ENCODE assay signal across 13 cellular contexts in the genomic region with DNA sequence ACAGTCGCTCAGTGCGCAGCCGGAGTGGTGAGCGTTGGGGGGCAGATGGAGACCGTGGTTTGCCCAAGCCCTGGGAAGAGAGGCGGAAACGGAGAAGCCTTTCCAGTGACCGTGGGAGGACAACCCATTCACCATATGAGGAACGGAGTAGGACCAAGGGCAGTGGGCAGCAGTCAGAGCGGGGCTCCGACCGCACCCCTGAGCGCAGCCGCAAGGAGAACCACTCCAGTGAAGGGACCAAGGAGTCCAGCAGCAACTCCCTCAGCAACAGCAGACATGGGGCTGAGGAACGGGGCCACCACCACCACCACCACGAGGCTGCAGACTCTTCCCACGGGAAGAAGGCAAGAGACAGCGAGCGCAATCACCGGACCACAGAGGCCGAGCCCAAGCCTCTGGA. TPM values are rescaled to one million over a fixed set of nuclear protein-coding genes. Genes with fewer than 3 reads are reported as not detected.
A peak's percentile ranks its signal among the peaks of the same experiment; 100 is the strongest.
DNase-seq lines count a peak whose midpoint lies in the region; ATAC-seq, FAIRE-seq and TF ChIP-seq lines count a peak whose summit lies in the region.
"Had no signal": no experiment of that assay in that cellular context is flagged by ENCODE, and none has a peak within 500 bp of the region (broad histone marks: within the 10 kb centered on the region; RNA-seq: fewer than 3 reads in every experiment).

No MANE protein-coding gene starts in this region.

- H3K4me1 Mint-ChIP-seq in IgD-negative memory B cell (peaks cover 20 to 31% (median 26%) of the 10 kb centered on the region in 3 donors), nephron progenitor cell (peaks cover 55% of the 10 kb centered on the region)

- intact Hi-C loops in GM12878 (cut with micrococcal nuclease; ENCODE audit: unreplicated experiment): loop anchor here (5.0 kb wide), 2 partner anchors 104 to 404 kb away; no protein-coding TSS in a partner anchor

- no peak for ATAC-seq in SK-N-SH treated with all-trans-retinoic acid at 6 μM for 48 hours
- ATAC-seq in GM12878: no peak
- ATAC-seq: pancreas had no signal

- BruUV-seq in GM12878 (replicated peaks; lab: Mats Ljungman, UMichigan): no TSS peak

- H3K9ac ChIP-seq in SK-N-SH (no peak overlapping the region; the same call in 1 of the 2 replicates), GM12878 (ENCODE audit: control insufficient read depth, insufficient read depth, low read length) (no peak overlapping the region)

- peak overlapping the region in 1 of 4 donors; percentile 70 for H3K4me3 Mint-ChIP-seq in IgD-negative memory B cell
- H3K4me3 Mint-ChIP-seq in nephron progenitor cell: peak overlapping the region; percentile 84

- no peak; the same call in 1 of the 2 replicates for TF ChIP-seq POLR2A in GM12878 (IDR thresholded peaks at IDR 0.05; ENCODE audit: low read depth, low read length)
- no peak; the same call in 1 of the 2 replicates for TF ChIP-seq POLR2A in GM12892 (IDR thresholded peaks at IDR 0.05; ENCODE audit: low read depth, low read length)

- H3K27ac ChIP-seq in SK-N-SH (ENCODE audit: low read depth in 2 of 2, low read length in 1 of 2) (no peak overlapping the region), GM12878 (ENCODE audit: control insufficient read depth, insufficient read depth) (no peak overlapping the region)

- FAIRE-seq in GM12878 (lab: Jason Lieb, UNC): no peak
- FAIRE-seq in GM12892 (lab: Jason Lieb, UNC): no peak
- FAIRE-seq: pancreas had no signal

- H3K27me3 Mint-ChIP-seq in IgD-negative memory B cell: no peaks in the 10 kb centered on the region
- H3K27me3 Mint-ChIP-seq in nephron progenitor cell (ENCODE audit: low read depth, poor library complexity): no peaks in the 10 kb centered on the region

- H3K9me3 ChIP-seq in SK-N-SH (no peaks in the 10 kb centered on the region), GM12878 (replicated peaks; ENCODE audit: control insufficient read depth, insufficient read depth, low read length) (no peaks in the 10 kb centered on the region)
- H3K9me3 ChIP-seq: pancreas had no signal

- H3K27me3 ChIP-seq in SK-N-SH (ENCODE audit: insufficient read depth): no peaks in the 10 kb centered on the region
- no peaks in the 10 kb centered on the region for H3K27me3 ChIP-seq in GM12878 (replicated peaks in 1 of 2; ENCODE audit: control insufficient read depth in 2 of 2, insufficient read depth in 2 of 2, low read length in 1 of 2)
- H3K27me3 ChIP-seq: pancreas had no signal

- H3K4me2 ChIP-seq in SK-N-SH: peak overlapping the region; percentile 98
- peak overlapping the region; percentile 86 for H3K4me2 ChIP-seq in GM12878 (ENCODE audit: control insufficient read depth, insufficient read depth)

- H3K9me3 Mint-ChIP-seq in IgD-negative memory B cell (no peaks in the 10 kb centered on the region), nephron progenitor cell (peaks cover 23% of the 10 kb centered on the region)

- peaks cover 34 to 83% of the 10 kb centered on the region in 2 experiments for H3K36me3 ChIP-seq in SK-N-SH (replicated peaks in 1 of 2; ENCODE audit: control insufficient read depth in 1 of 2, insufficient read depth in 2 of 2, low read length in 1 of 2)
- peaks cover 20 to 32% of the 10 kb centered on the region in 2 experiments for H3K36me3 ChIP-seq in GM12878 (ENCODE audit: control insufficient read depth in 2 of 2, insufficient read depth in 2 of 2, low read length in 1 of 2)

- H2AFZ ChIP-seq in SK-N-SH (ENCODE audit: low read depth) (no peak overlapping the region), GM12878 (ENCODE audit: control insufficient read depth, low read depth, low read length) (no peak overlapping the region)

- peaks cover 73% of the 10 kb centered on the region for H3K79me2 ChIP-seq in SK-N-SH (ENCODE audit: insufficient read depth)
- peaks cover 44% of the 10 kb centered on the region for H3K79me2 ChIP-seq in GM12878 (ENCODE audit: control insufficient read depth, insufficient read depth, low read length)

- CTCF ChIA-PET in SK-N-SH (lab: Yijun Ruan, JAX) (interaction anchor here (0.7 to 1.8 kb wide), 7 partner anchors 42 to 778 kb away, joined by 3 to 5 read pairs (median 3); a partner anchor contains a TSS), GM12878 (lab: Yijun Ruan, JAX) (interaction anchor here (0.6 to 1.9 kb wide), 2 partner anchors 42 to 109 kb away, joined by 3 to 8 read pairs; no protein-coding TSS in a partner anchor)

- peak overlapping the region; percentile 20 to 75 (median 59) for H3K27ac Mint-ChIP-seq in IgD-negative memory B cell
- H3K27ac Mint-ChIP-seq in nephron progenitor cell: peak overlapping the region; percentile 61

- H3K4me1 ChIP-seq in SK-N-SH (ENCODE audit: control insufficient read depth in 1 of 2, insufficient read depth in 2 of 2, low read depth in 1 of 2, low read length in 1 of 2) (peaks cover 11 to 62% of the 10 kb centered on the region in 2 experiments), GM12878 (ENCODE audit: control insufficient read depth, insufficient read depth, low read length) (peaks cover 17% of the 10 kb centered on the region)

- TF ChIP-seq EP300 in SK-N-SH (IDR thresholded peaks at IDR 0.05; ENCODE audit: borderline replicate concordance in 1 of 2, low read depth in 1 of 2, low read length in 1 of 2): no peak
- no peak for TF ChIP-seq EP300 in GM12878 (IDR thresholded peaks at IDR 0.05; ENCODE audit: borderline replicate concordance in 1 of 2, control insufficient read depth in 1 of 2, low read depth in 2 of 2, low read length in 2 of 2)

- H3K36me3 Mint-ChIP-seq in IgD-negative memory B cell: no peaks in the 10 kb centered on the region
- peaks cover 60% of the 10 kb centered on the region for H3K36me3 Mint-ChIP-seq in nephron progenitor cell (ENCODE audit: low read depth)

- H3K9me2 ChIP-seq in SK-N-SH: no peaks in the 10 kb centered on the region

- RAD21 ChIA-PET in GM12878 (lab: Charles Lee; ENCODE audit: unreplicated experiment): interaction anchor here (0.7 kb wide), 1 partner anchor 109 kb away, joined by 3 read pairs; no protein-coding TSS in a partner anchor

- H3K4me3 ChIP-seq in SK-N-SH (ENCODE audit: low read depth in 2 of 2, low read length in 1 of 2): no peak overlapping the region
- no peak overlapping the region for H3K4me3 ChIP-seq in GM12878

- H3F3A ChIP-seq in SK-N-SH (replicated peaks; ENCODE audit: insufficient read depth): peaks cover 46% of the 10 kb centered on the region

- in situ Hi-C loops in GM12878 (cut with MboI): loop anchor here (10.0 kb wide), 1 partner anchor 1058 kb away; no protein-coding TSS in a partner anchor

- DNase-seq in SK-N-SH (no peak), GM12878 (ENCODE audit: low read depth, low spot score) (no peak), nephron progenitor cell (no peak), GM12892 (ENCODE audit: insufficient read length) (no peak), AG08395 (ENCODE audit: low spot score) (no peak), retina (no peak)
- DNase-seq: 8988T; kidney glomerular epithelial cell; NCI-H1417; stimulated activated CD4-positive, alpha-beta T cell treated with anti-CD3 and anti-CD28 coated beads, Interleukin-2, amount 100 ng/mL, for 24 hours had no signal

- 93% methylated on average over 15 of the region's 21 CpGs for WGBS in SK-N-SH (ENCODE audit: low lambda C conversion rate)
- over 99% methylated on average over 21 of the region's 21 CpGs for WGBS in GM12878 (ENCODE audit: insufficient coverage, insufficient replicate concordance, low lambda C conversion rate, missing lambda C conversion rate)

- SMC1A ChIA-PET in GM12878 (lab: Charles Lee; ENCODE audit: uncharacterized antibody, unreplicated experiment): no interaction called here

- H4K20me1 ChIP-seq in SK-N-SH (ENCODE audit: insufficient read depth): peaks cover 66% of the 10 kb centered on the region
- peaks cover 11% of the 10 kb centered on the region; the same call in 1 of the 2 replicates for H4K20me1 ChIP-seq in GM12878 (ENCODE audit: control insufficient read depth, insufficient read depth)

- POLR2A ChIA-PET in SK-N-SH (lab: Yijun Ruan, JAX) (interaction anchor here (1.0 kb wide), 1 partner anchor 46 kb away, joined by 3 read pairs; no protein-coding TSS in a partner anchor), GM12878 (lab: Charles Lee) (interaction anchor here (0.5 kb wide), 1 partner anchor 300 kb away, joined by 8 read pairs; no protein-coding TSS in a partner anchor)

- TF ChIP-seq RAD21 in SK-N-SH (IDR thresholded peaks at IDR 0.05; ENCODE audit: low read length) (no peak), GM12878 (IDR thresholded peaks at IDR 0.05; ENCODE audit: insufficient read depth, low read depth, low read length) (no peak)

- TF ChIP-seq CTCF in SK-N-SH (IDR thresholded peaks at IDR 0.05) (no peak), GM12878 (IDR thresholded peaks at IDR 0.05 in 2 of 3, conservative IDR thresholded peaks at IDR 0.05 in 1 of 3; ENCODE audit: control insufficient read depth in 2 of 3, extremely low read depth in 1 of 3, insufficient read depth in 1 of 3, low read depth in 3 of 3, low read length in 3 of 3) (no peak), nephron progenitor cell (IDR thresholded peaks at IDR 0.05) (no peak)

RNA-seq across cellular contexts. Expression of a gene that starts 2.0 kb away (rescaled TPM):
- polyA plus RNA-seq in SK-N-SH (2012; rRNA removed): 11.3 and 17.0 TPM in 2 replicates
- polyA plus RNA-seq in SK-N-SH (2012; cell fraction: cytosol; rRNA removed): 12.3 and 17.2 TPM in 2 replicates
- polyA plus RNA-seq in SK-N-SH (2012; cell fraction: nucleus; rRNA removed): 9.4 and 9.8 TPM in 2 replicates
- polyA plus RNA-seq in IgD-negative memory B cell: 10.8 TPM
- 8.5 and 10.2 TPM in 2 replicates for total RNA-seq in GM12878 (2013; cell fraction: nucleolus; rRNA removed)
- total RNA-seq in GM12878 (2014; rRNA removed): 23.1 and 26.1 TPM in 2 replicates
- 17.8 and 19.9 TPM in 2 replicates for total RNA-seq in GM12878 (2014; rRNA removed; fragmentation: Illumina TruSeq; extraction: Trizol)
- total RNA-seq in GM12878 (2021): 34.5 and 34.8 TPM in 2 replicates
- 8.1 TPM for polyA plus RNA-seq in GM12878 (2011; ENCODE audit: low read depth)
- polyA plus RNA-seq in GM12878 (2011; rRNA removed): 5.1 and 6.1 TPM in 2 replicates
- 7.8 and 9.8 TPM in 2 replicates for polyA plus RNA-seq in GM12878 (2011; cell fraction: cytosol; rRNA removed)
- 7.2 and 8.5 TPM in 2 replicates for polyA plus RNA-seq in GM12878 (2011; cell fraction: nucleus; rRNA removed)
- 11.3 and 18.0 TPM in 2 replicates for polyA plus RNA-seq in GM12878 (2012)
- 12.5 and 21.2 TPM in 2 replicates for polyA plus RNA-seq in GM12878 (2014; fragmentation: Illumina TruSeq; extraction: Trizol)
- 1 to 10 TPM; 2.4 to 3.0 TPM for polyA plus RNA-seq in GM12878 (2014; fragmentation: Nextera tagmentation; extraction: Ambion mirVana)
- 22.9 and 23.6 TPM in 2 replicates for polyA plus RNA-seq in GM12878 (2014; rRNA removed)
- 10 to 100 TPM in 1 of 2 experiments, 1 to 10 TPM in 1; 3.5 to 18.3 TPM for polyA plus RNA-seq in GM12878 (2016; fragmentation: Nextera tagmentation; extraction: Ambion mirVana)
- polyA minus RNA-seq in GM12878 (2011; rRNA and poly(A)+ RNA removed): 9.5 and 14.5 TPM in 2 replicates
- 4.8 and 6.3 TPM in 2 replicates for polyA minus RNA-seq in GM12878 (2011; cell fraction: cytosol; rRNA and poly(A)+ RNA removed)
- polyA minus RNA-seq in GM12878 (2011; cell fraction: nucleus; rRNA and poly(A)+ RNA removed): 11.7 and 18.3 TPM in 2 replicates
- 8.9 TPM for polyA plus RNA-seq in GM12892 (2012; ENCODE audit: missing spikeins)

RNA-seq across cellular contexts. Expression of a gene that starts 8.0 kb away (rescaled TPM):
- polyA plus RNA-seq in SK-N-SH (2012; rRNA removed) (118 and 121 TPM in 2 replicates), IgD-negative memory B cell (33.6 TPM), GM12878 (2011; rRNA removed) (65.7 and 85.1 TPM in 2 replicates), GM12878 (2014; fragmentation: Illumina TruSeq; extraction: Trizol) (120 and 125 TPM in 2 replicates), GM12878 (2014; fragmentation: Nextera tagmentation; extraction: Ambion mirVana) (10 to 100 TPM; 22.0 to 68.0 TPM), GM12878 (2014; rRNA removed) (84.3 and 88.6 TPM in 2 replicates), GM12878 (2016; fragmentation: Nextera tagmentation; extraction: Ambion mirVana) (100 to 1,000 TPM in 1 of 2 experiments, 10 to 100 TPM in 1; 95.1 to 103 TPM)
- polyA plus RNA-seq in SK-N-SH (2012; cell fraction: cytosol; rRNA removed): 151 and 220 TPM in 2 replicates
- 27.1 and 39.2 TPM in 2 replicates for polyA plus RNA-seq in SK-N-SH (2012; cell fraction: nucleus; rRNA removed)
- total RNA-seq in GM12878 (2013; cell fraction: nucleolus; rRNA removed): 15.9 and 16.2 TPM in 2 replicates
- total RNA-seq in GM12878 (2014; rRNA removed) (73.4 and 81.6 TPM in 2 replicates), GM12878 (2014; rRNA removed; fragmentation: Illumina TruSeq; extraction: Trizol) (84.6 and 100 TPM in 2 replicates), GM12878 (2021) (79.7 and 81.5 TPM in 2 replicates)
- 50.6 TPM for polyA plus RNA-seq in GM12878 (2011; ENCODE audit: low read depth)
- polyA plus RNA-seq in GM12878 (2011; cell fraction: cytosol; rRNA removed): 37.5 and 55.0 TPM in 2 replicates
- polyA plus RNA-seq in GM12878 (2011; cell fraction: nucleus; rRNA removed): 18.1 and 19.3 TPM in 2 replicates
- polyA plus RNA-seq in GM12878 (2012): 109 TPM in 2 replicates
- polyA minus RNA-seq in GM12878 (2011; rRNA and poly(A)+ RNA removed): 13.5 and 13.7 TPM in 2 replicates
- 12.0 and 16.9 TPM in 2 replicates for polyA minus RNA-seq in GM12878 (2011; cell fraction: cytosol; rRNA and poly(A)+ RNA removed)
- 5.6 and 11.7 TPM in 2 replicates for polyA minus RNA-seq in GM12878 (2011; cell fraction: nucleus; rRNA and poly(A)+ RNA removed)
- 80.7 TPM for polyA plus RNA-seq in GM12892 (2012; ENCODE audit: missing spikeins)
